ENCODE assay signal across 8 cellular contexts in genomic region chr5:113513384-113514262, GRCh38. TPM values are rescaled to one million over a fixed set of nuclear protein-coding genes. Genes with fewer than 3 reads are reported as not detected.
DNase-seq lines count a peak whose midpoint lies in the region; ATAC-seq and TF ChIP-seq lines count a peak whose summit lies in the region.

TSS of gene YTHDC2 (plus strand) at chr5:113513694. CDS start at chr5:113513896, 202 bp downstream.

- intact Hi-C loops in heart left ventricle (cut with DNase I) = loop anchor here (2.0 to 10.0 kb wide), 10 partner anchors 133 to 519 kb away; no protein-coding TSS in a partner anchor
- intact Hi-C loops in posterior vena cava (cut with DNase I) = no loop called here
- intact Hi-C loops in upper lobe of right lung (cut with DNase I) = no loop called here

- TF ChIP-seq CTCF in GM12873 (IDR thresholded peaks at IDR 0.05; ENCODE audit: insufficient read depth, low read depth, low read length, missing control alignments) (peak; percentile 28), heart left ventricle (IDR thresholded peaks at IDR 0.05) (peak in 10 of 12 donors; percentile 8 to 58 (median 32)), upper lobe of right lung (IDR thresholded peaks at IDR 0.05) (peak; percentile 37)

- H3K27me3 ChIP-seq in heart left ventricle (peaks cover 0 to 13% (median 0%) of the 10 kb centered on the region in 9 donors), upper lobe of right lung (peaks cover 7% of the 10 kb centered on the region)

- ATAC-seq in HG02678 (IDR thresholded peaks at IDR 0.05; ENCODE audit: unreplicated experiment) (peak; percentile 99), heart left ventricle (peak; percentile 95 to 98 (median 98)), upper lobe of right lung (peak; percentile 99)

- 0 to 1% (median 1%) methylated on average over 65 to 69 of the region's 69 CpGs for WGBS in adipose tissue, 3 donors
- WGBS in heart left ventricle, 4 donors = 0 to 1% (median 1%) methylated on average over 48 to 69 of the region's 69 CpGs

- H3K36me3 ChIP-seq in heart left ventricle (peaks cover 0 to 33% (median under 1%) of the 10 kb centered on the region in 9 donors), upper lobe of right lung (peaks cover 8% of the 10 kb centered on the region)

- H3K4me3 ChIP-seq in heart left ventricle (peak within 1 kb of the TSS; percentile 77 to 96 (median 82)), upper lobe of right lung (peak within 1 kb of the TSS; percentile 97)

- DNase-seq in NCI-H1105 treated with DMSO at 0.1 percent for 48 hours (lab: John Stamatoyannopoulos, UW) (peak; percentile 66), T follicular helper cell (ENCODE audit: low read depth) (peak; percentile 79), heart left ventricle (peak; percentile 88 to 95 (median 91)), posterior vena cava (ENCODE audit: low spot score) (peak; percentile 96), upper lobe of right lung (peak; percentile 95)

- peaks cover 0 to 37% (median 16%) of the 10 kb centered on the region in 12 donors for H3K4me1 ChIP-seq in heart left ventricle
- peaks cover 5% of the 10 kb centered on the region for H3K4me1 ChIP-seq in upper lobe of right lung

- peak in 1 of 2 donors; percentile 73 for TF ChIP-seq POLR2A in heart left ventricle (IDR thresholded peaks at IDR 0.05)

- H3K27ac ChIP-seq in adipose tissue (ENCODE audit: low read depth, low read length) (peak within 1 kb of the TSS; percentile 60), heart left ventricle (peak within 1 kb of the TSS; percentile 70 to 97 (median 92)), upper lobe of right lung (peak within 1 kb of the TSS; percentile 96)

- no peaks in the 10 kb centered on the region for H3K9me3 ChIP-seq in heart left ventricle
- H3K9me3 ChIP-seq in upper lobe of right lung = no peaks in the 10 kb centered on the region

RNA-seq across cellular contexts. Expression of gene YTHDC2, which starts in this region (rescaled TPM):
- polyA plus RNA-seq in adipose tissue (1 to 10 TPM; 5.0 to 8.8 (median 7.0) TPM), heart left ventricle (1 to 10 TPM; 5.7 to 8.2 TPM)
- total RNA-seq in heart left ventricle (10 to 100 TPM in 6 of 9 donors, 1 to 10 TPM in 3; 9.4 to 19.8 (median 15.1) TPM), posterior vena cava (10 to 100 TPM; 20.9 to 23.0 TPM), upper lobe of right lung (21.7 TPM)

Comparison
In these comparisons a context has a peak if more than half of its experiments do, and no peak if none do; other contexts are left out.
1. Peak in every context shown above with its lines: DNase-seq, ATAC-seq, H3K4me3 ChIP-seq and H3K27ac ChIP-seq.
2. intact Hi-C loops: an anchor here in heart left ventricle (2.0 to 10.0 kb wide); none called in posterior vena cava and upper lobe of right lung.